1 cellular context compared by ENCODE assay signal in the genomic region with DNA sequence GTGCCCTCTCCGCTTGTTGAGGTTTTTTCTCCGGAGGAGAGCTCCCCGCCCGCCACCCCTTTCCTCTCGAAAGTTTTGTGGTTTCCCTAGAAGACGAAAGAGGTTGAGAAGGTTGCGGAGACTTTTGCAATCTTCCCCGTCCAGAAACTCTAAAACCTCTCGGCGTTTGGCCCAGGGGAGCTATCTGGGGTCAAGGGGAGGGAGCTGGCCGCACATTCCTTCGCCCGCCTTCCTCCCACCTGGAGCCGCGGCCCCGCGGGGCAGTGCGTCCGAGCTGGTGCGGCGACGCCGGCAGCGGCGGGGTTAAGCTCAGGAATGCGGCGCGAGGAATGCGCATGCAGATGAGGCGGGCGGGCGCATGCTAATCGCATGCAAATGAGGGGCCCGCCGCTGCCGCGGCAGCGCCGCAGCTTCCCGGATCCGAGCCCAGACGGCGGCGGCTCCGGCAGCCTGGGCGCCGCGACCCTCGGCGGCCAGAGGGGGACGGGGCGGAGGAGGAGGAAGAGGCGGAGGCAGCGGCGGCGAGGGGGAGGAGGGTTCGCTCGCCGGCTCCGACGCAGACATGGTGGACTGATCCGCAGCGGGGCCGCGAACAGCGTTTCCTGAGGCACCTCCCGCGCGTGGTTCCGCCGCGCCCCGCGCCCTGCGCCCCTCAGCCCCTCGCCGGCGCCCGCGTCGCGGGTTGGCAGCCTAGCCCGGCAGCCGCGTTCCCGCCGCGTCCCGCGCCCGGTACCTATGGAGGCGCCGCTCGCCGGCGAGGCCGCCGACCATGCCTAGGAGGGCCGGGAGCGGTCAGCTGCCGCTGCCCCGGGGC.
TF ChIP-seq lines count a peak whose summit lies in the region.

A gene (plus strand): TSS at position 535 of the 814 bp plus-strand sequence. CDS start 235 bp downstream, at position 770.

TF ChIP-seq in HepG2, 621 proteins besides CTCF, POLR2A, EP300 and RAD21 (continued from another document and continues in another):
- TF ChIP-seq, protein P1, sequence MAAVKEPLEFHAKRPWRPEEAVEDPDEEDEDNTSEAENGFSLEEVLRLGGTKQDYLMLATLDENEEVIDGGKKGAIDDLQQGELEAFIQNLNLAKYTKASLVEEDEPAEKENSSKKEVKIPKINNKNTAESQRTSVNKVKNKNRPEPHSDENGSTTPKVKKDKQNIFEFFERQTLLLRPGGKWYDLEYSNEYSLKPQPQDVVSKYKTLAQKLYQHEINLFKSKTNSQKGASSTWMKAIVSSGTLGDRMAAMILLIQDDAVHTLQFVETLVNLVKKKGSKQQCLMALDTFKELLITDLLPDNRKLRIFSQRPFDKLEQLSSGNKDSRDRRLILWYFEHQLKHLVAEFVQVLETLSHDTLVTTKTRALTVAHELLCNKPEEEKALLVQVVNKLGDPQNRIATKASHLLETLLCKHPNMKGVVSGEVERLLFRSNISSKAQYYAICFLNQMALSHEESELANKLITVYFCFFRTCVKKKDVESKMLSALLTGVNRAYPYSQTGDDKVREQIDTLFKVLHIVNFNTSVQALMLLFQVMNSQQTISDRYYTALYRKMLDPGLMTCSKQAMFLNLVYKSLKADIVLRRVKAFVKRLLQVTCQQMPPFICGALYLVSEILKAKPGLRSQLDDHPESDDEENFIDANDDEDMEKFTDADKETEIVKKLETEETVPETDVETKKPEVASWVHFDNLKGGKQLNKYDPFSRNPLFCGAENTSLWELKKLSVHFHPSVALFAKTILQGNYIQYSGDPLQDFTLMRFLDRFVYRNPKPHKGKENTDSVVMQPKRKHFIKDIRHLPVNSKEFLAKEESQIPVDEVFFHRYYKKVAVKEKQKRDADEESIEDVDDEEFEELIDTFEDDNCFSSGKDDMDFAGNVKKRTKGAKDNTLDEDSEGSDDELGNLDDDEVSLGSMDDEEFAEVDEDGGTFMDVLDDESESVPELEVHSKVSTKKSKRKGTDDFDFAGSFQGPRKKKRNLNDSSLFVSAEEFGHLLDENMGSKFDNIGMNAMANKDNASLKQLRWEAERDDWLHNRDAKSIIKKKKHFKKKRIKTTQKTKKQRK (IDR thresholded peaks at IDR 0.05; ENCODE audit: low read length) = no peak
- TF ChIP-seq, protein P2, sequence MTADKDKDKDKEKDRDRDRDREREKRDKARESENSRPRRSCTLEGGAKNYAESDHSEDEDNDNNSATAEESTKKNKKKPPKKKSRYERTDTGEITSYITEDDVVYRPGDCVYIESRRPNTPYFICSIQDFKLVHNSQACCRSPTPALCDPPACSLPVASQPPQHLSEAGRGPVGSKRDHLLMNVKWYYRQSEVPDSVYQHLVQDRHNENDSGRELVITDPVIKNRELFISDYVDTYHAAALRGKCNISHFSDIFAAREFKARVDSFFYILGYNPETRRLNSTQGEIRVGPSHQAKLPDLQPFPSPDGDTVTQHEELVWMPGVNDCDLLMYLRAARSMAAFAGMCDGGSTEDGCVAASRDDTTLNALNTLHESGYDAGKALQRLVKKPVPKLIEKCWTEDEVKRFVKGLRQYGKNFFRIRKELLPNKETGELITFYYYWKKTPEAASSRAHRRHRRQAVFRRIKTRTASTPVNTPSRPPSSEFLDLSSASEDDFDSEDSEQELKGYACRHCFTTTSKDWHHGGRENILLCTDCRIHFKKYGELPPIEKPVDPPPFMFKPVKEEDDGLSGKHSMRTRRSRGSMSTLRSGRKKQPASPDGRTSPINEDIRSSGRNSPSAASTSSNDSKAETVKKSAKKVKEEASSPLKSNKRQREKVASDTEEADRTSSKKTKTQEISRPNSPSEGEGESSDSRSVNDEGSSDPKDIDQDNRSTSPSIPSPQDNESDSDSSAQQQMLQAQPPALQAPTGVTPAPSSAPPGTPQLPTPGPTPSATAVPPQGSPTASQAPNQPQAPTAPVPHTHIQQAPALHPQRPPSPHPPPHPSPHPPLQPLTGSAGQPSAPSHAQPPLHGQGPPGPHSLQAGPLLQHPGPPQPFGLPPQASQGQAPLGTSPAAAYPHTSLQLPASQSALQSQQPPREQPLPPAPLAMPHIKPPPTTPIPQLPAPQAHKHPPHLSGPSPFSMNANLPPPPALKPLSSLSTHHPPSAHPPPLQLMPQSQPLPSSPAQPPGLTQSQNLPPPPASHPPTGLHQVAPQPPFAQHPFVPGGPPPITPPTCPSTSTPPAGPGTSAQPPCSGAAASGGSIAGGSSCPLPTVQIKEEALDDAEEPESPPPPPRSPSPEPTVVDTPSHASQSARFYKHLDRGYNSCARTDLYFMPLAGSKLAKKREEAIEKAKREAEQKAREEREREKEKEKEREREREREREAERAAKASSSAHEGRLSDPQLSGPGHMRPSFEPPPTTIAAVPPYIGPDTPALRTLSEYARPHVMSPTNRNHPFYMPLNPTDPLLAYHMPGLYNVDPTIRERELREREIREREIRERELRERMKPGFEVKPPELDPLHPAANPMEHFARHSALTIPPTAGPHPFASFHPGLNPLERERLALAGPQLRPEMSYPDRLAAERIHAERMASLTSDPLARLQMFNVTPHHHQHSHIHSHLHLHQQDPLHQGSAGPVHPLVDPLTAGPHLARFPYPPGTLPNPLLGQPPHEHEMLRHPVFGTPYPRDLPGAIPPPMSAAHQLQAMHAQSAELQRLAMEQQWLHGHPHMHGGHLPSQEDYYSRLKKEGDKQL (CRISPR knock-in tag; IDR thresholded peaks at IDR 0.05; ENCODE audit: low read depth) = peak; percentile 32; the same call in 1 of the 2 replicates
- TF ChIP-seq ZNF382 (CRISPR knock-in tag; IDR thresholded peaks at IDR 0.05; ENCODE audit: borderline replicate concordance) = no peak
- no peak for TF ChIP-seq NONO (IDR thresholded peaks at IDR 0.05)
- TF ChIP-seq NONO (CRISPR knock-in tag; conservative IDR thresholded peaks at IDR 0.05) = peak; percentile 84
- TF ChIP-seq, protein P3, sequence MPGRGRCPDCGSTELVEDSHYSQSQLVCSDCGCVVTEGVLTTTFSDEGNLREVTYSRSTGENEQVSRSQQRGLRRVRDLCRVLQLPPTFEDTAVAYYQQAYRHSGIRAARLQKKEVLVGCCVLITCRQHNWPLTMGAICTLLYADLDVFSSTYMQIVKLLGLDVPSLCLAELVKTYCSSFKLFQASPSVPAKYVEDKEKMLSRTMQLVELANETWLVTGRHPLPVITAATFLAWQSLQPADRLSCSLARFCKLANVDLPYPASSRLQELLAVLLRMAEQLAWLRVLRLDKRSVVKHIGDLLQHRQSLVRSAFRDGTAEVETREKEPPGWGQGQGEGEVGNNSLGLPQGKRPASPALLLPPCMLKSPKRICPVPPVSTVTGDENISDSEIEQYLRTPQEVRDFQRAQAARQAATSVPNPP (CRISPR knock-in tag; IDR thresholded peaks at IDR 0.05) = peak; percentile 86; the same call in 1 of the 2 replicates
- TF ChIP-seq RFXANK (CRISPR knock-in tag; IDR thresholded peaks at IDR 0.05) = no peak
- TF ChIP-seq HOXA5 (CRISPR knock-in tag; IDR thresholded peaks at IDR 0.05) = peak; percentile 21; the same call in 1 of the 2 replicates
- TF ChIP-seq RFX1 (IDR thresholded peaks at IDR 0.05) = no peak
- no peak for TF ChIP-seq REXO4 (CRISPR knock-in tag; IDR thresholded peaks at IDR 0.05; ENCODE audit: borderline replicate concordance)
- TF ChIP-seq ZNF547 (CRISPR knock-in tag; IDR thresholded peaks at IDR 0.05) = peak; percentile 19; the same call in 1 of the 2 replicates
- TF ChIP-seq PHF5A (CRISPR knock-in tag; IDR thresholded peaks at IDR 0.05; ENCODE audit: low read depth, unreplicated experiment) = peak; percentile 43
- TF ChIP-seq, protein P4, sequence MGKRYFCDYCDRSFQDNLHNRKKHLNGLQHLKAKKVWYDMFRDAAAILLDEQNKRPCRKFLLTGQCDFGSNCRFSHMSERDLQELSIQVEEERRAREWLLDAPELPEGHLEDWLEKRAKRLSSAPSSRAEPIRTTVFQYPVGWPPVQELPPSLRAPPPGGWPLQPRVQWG (CRISPR knock-in tag; IDR thresholded peaks at IDR 0.05; ENCODE audit: borderline replicate concordance, low read depth) = no peak
- TF ChIP-seq, protein P5, sequence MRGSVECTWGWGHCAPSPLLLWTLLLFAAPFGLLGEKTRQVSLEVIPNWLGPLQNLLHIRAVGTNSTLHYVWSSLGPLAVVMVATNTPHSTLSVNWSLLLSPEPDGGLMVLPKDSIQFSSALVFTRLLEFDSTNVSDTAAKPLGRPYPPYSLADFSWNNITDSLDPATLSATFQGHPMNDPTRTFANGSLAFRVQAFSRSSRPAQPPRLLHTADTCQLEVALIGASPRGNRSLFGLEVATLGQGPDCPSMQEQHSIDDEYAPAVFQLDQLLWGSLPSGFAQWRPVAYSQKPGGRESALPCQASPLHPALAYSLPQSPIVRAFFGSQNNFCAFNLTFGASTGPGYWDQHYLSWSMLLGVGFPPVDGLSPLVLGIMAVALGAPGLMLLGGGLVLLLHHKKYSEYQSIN (CRISPR knock-in tag; IDR thresholded peaks at IDR 0.05; ENCODE audit: borderline replicate concordance) = no peak
- no peak for TF ChIP-seq FOXC1 (CRISPR knock-in tag; IDR thresholded peaks at IDR 0.05; ENCODE audit: borderline replicate concordance)
- TF ChIP-seq ZNF724P (CRISPR knock-in tag; IDR thresholded peaks at IDR 0.05; ENCODE audit: borderline replicate concordance) = no peak
- TF ChIP-seq ZBTB7A (CRISPR knock-in tag; IDR thresholded peaks at IDR 0.05) = peak; percentile 78; the same call in 1 of the 2 replicates
- TF ChIP-seq, protein P6, sequence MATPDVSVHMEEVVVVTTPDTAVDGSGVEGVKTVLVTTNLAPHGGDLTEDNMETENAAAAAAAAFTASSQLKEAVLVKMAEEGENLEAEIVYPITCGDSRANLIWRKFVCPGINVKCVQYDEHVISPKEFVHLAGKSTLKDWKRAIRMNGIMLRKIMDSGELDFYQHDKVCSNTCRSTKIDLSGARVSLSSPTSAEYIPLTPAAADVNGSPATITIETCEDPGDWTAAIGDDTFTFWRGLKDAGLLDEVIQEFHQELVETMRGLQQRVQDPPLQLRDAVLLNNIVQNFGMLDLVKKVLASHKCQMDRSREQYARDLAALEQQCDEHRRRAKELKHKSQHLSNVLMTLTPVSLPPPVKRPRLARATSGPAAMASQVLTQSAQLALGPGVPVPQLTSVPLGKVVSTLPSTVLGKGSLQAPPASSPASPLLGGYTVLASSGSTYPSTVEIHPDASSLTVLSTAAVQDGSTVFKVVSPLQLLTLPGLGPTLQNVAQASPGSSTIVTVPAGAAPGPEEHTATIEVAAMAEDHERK (CRISPR knock-in tag; IDR thresholded peaks at IDR 0.05; ENCODE audit: low read depth) = peak; percentile 43; the same call in 1 of the 2 replicates
- TF ChIP-seq ZFAT (CRISPR knock-in tag; conservative IDR thresholded peaks at IDR 0.05) = no peak
- TF ChIP-seq SMAD9 (CRISPR knock-in tag; IDR thresholded peaks at IDR 0.05) = no peak
- no peak for TF ChIP-seq ZFP62 (CRISPR knock-in tag; IDR thresholded peaks at IDR 0.05)
- TF ChIP-seq MED1 (CRISPR knock-in tag; IDR thresholded peaks at IDR 0.05) = peak; percentile 81; the same call in 1 of the 2 replicates
- TF ChIP-seq MIER3 (CRISPR knock-in tag; IDR thresholded peaks at IDR 0.05; ENCODE audit: borderline replicate concordance) = peak; percentile 44; the same call in 1 of the 2 replicates
- no peak for TF ChIP-seq SETDB1 (CRISPR knock-in tag; IDR thresholded peaks at IDR 0.05; ENCODE audit: borderline replicate concordance)
- TF ChIP-seq, protein P7, sequence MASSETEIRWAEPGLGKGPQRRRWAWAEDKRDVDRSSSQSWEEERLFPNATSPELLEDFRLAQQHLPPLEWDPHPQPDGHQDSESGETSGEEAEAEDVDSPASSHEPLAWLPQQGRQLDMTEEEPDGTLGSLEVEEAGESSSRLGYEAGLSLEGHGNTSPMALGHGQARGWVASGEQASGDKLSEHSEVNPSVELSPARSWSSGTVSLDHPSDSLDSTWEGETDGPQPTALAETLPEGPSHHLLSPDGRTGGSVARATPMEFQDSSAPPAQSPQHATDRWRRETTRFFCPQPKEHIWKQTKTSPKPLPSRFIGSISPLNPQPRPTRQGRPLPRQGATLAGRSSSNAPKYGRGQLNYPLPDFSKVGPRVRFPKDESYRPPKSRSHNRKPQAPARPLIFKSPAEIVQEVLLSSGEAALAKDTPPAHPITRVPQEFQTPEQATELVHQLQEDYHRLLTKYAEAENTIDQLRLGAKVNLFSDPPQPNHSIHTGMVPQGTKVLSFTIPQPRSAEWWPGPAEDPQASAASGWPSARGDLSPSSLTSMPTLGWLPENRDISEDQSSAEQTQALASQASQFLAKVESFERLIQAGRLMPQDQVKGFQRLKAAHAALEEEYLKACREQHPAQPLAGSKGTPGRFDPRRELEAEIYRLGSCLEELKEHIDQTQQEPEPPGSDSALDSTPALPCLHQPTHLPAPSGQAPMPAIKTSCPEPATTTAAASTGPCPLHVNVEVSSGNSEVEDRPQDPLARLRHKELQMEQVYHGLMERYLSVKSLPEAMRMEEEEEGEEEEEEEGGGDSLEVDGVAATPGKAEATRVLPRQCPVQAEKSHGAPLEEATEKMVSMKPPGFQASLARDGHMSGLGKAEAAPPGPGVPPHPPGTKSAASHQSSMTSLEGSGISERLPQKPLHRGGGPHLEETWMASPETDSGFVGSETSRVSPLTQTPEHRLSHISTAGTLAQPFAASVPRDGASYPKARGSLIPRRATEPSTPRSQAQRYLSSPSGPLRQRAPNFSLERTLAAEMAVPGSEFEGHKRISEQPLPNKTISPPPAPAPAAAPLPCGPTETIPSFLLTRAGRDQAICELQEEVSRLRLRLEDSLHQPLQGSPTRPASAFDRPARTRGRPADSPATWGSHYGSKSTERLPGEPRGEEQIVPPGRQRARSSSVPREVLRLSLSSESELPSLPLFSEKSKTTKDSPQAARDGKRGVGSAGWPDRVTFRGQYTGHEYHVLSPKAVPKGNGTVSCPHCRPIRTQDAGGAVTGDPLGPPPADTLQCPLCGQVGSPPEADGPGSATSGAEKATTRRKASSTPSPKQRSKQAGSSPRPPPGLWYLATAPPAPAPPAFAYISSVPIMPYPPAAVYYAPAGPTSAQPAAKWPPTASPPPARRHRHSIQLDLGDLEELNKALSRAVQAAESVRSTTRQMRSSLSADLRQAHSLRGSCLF (CRISPR knock-in tag; IDR thresholded peaks at IDR 0.05; ENCODE audit: borderline replicate concordance) = no peak
- no peak for TF ChIP-seq ONECUT2 (CRISPR knock-in tag; IDR thresholded peaks at IDR 0.05)
- TF ChIP-seq TEAD3 (CRISPR knock-in tag; optimal IDR thresholded peaks at IDR 0.05; ENCODE audit: borderline replicate concordance) = peak; percentile 99
